Comparison of ENCODE assay signal across 36 cellular contexts in genomic region chr2:5699963-5700362, GRCh38. TPM values are rescaled to one million over a fixed set of nuclear protein-coding genes. Genes with fewer than 3 reads are reported as not detected.
"Had no signal": no experiment of that assay in that cellular context is flagged by ENCODE, and none has a peak within 500 bp of the region (broad histone marks: within the 10 kb centered on the region; RNA-seq: fewer than 3 reads in every experiment).

No MANE protein-coding gene starts in this region.

- DNase-seq: activated CD4-positive, alpha-beta T cell treated with anti-CD3 and anti-CD28 coated beads for 4 hours; activated CD4-positive, alpha-beta T cell treated with anti-CD3 and anti-CD28 coated beads, Interleukin-2, amount 50 U/mL, for 4 hours; activated effector memory CD4-positive, alpha-beta T cell treated with Interleukin-2 at 50 U/mL for 16 hours; activated naive CD4-positive, alpha-beta T cell treated with anti-CD3 and anti-CD28 coated beads for 36 hours; activated naive CD8-positive, alpha-beta T cell treated with anti-CD3 and anti-CD28 coated beads for 36 hours; activated T-cell treated with anti-CD3 and anti-CD28 coated beads for 4 hours; activated T-cell treated with anti-CD3 and anti-CD28 coated beads, Interleukin-2, amount 50 U/mL, for 72 hours; adrenal gland; aorta; brain microvascular endothelial cell; dorsolateral prefrontal cortex; effector memory CD4-positive, alpha-beta T cell; erythroblast; head of caudate nucleus; kidney glomerular epithelial cell; left ventricle myocardium inferior; mucosa of descending colon; stimulated activated CD4-positive, alpha-beta T cell treated with anti-CD3 and anti-CD28 coated beads, Interleukin-1b, Interleukin-23, amount 100 ng/mL, for 48 hours; stimulated activated CD4-positive, alpha-beta T cell treated with anti-CD3 and anti-CD28 coated beads, Interleukin-4, amount 100 ng/mL, for 4 hours; stimulated activated CD8-positive, alpha-beta memory T cell treated with anti-CD3 and anti-CD28 coated beads, Interleukin-4, amount 100 ng/mL, for 48 hours; stimulated activated naive CD8-positive, alpha-beta T cell treated with anti-CD3 and anti-CD28 coated beads, Interleukin-15, amount 100 ng/mL, for 72 hours; substantia nigra; T-helper 9 cell; upper lobe of left lung had no signal

- H3K4me3 Mint-ChIP-seq: activated naive CD4-positive, alpha-beta T cell treated with anti-CD3 and anti-CD28 coated beads for 36 hours; activated naive CD8-positive, alpha-beta T cell treated with anti-CD3 and anti-CD28 coated beads for 36 hours; activated T-cell treated with anti-CD3 and anti-CD28 coated beads, Interleukin-2, amount 50 U/mL, for 72 hours; natural killer cell treated with Interleukin-12 subunit alpha and Interleukin-12 subunit beta and Interleukin-15 and Interleukin-18, amount 100 ng/mL, for 72 hours; stimulated activated memory B cell treated with anti-CD40 and anti-IgM and Interleukin-4, amounts not matched to agents 10 μg/mL and 1 μg/mL and 100 μg/mL, for 72 hours; stimulated activated naive CD8-positive, alpha-beta T cell treated with anti-CD3 and anti-CD28 coated beads, Interleukin-15, amount 100 ng/mL, for 72 hours; T-helper 1 cell treated with Interleukin-12 subunit alpha and Interleukin-12 subunit beta and Interleukin-4 antibody, amounts not matched to agents 30 μg/mL and 1 μg/mL, for 36 hours had no signal

- H3K9me3 ChIP-seq: adrenal gland, gastroesophageal sphincter, left ventricle myocardium inferior, mucosa of descending colon, right atrium auricular region, upper lobe of left lung, vagina had no signal

- H3K27ac ChIP-seq: adrenal gland, brain microvascular endothelial cell, coronary artery, dorsolateral prefrontal cortex, gastroesophageal sphincter, left ventricle myocardium inferior, right atrium auricular region, upper lobe of left lung, vagina, VCaP had no signal

- H3K27me3 ChIP-seq: brain microvascular endothelial cell, vagina had no signal

- H3K9me3 Mint-ChIP-seq: activated naive CD4-positive, alpha-beta T cell treated with anti-CD3 and anti-CD28 coated beads for 36 hours; activated naive CD8-positive, alpha-beta T cell treated with anti-CD3 and anti-CD28 coated beads for 36 hours; natural killer cell treated with Interleukin-12 subunit alpha and Interleukin-12 subunit beta and Interleukin-15 and Interleukin-18, amount 100 ng/mL, for 72 hours; stimulated activated naive CD8-positive, alpha-beta T cell treated with anti-CD3 and anti-CD28 coated beads, Interleukin-15, amount 100 ng/mL, for 72 hours; T-helper 1 cell treated with Interleukin-12 subunit alpha and Interleukin-12 subunit beta and Interleukin-4 antibody, amounts not matched to agents 30 μg/mL and 1 μg/mL, for 36 hours had no signal

- H3K27ac Mint-ChIP-seq: activated naive CD4-positive, alpha-beta T cell treated with anti-CD3 and anti-CD28 coated beads for 36 hours; activated naive CD8-positive, alpha-beta T cell treated with anti-CD3 and anti-CD28 coated beads for 36 hours; activated T-cell treated with anti-CD3 and anti-CD28 coated beads, Interleukin-2, amount 50 U/mL, for 72 hours; natural killer cell treated with Interleukin-12 subunit alpha and Interleukin-12 subunit beta and Interleukin-15 and Interleukin-18, amount 100 ng/mL, for 72 hours; stimulated activated memory B cell treated with anti-CD40 and anti-IgM and Interleukin-4, amounts not matched to agents 10 μg/mL and 1 μg/mL and 100 μg/mL, for 72 hours; stimulated activated naive CD8-positive, alpha-beta T cell treated with anti-CD3 and anti-CD28 coated beads, Interleukin-15, amount 100 ng/mL, for 72 hours; T-helper 1 cell treated with Interleukin-12 subunit alpha and Interleukin-12 subunit beta and Interleukin-4 antibody, amounts not matched to agents 30 μg/mL and 1 μg/mL, for 36 hours had no signal

- H3K36me3 ChIP-seq: adrenal gland, brain microvascular endothelial cell, gastroesophageal sphincter, left ventricle myocardium inferior, right atrium auricular region, upper lobe of left lung, vagina had no signal

- H3K4me3 ChIP-seq: adrenal gland, coronary artery, dorsolateral prefrontal cortex, gastroesophageal sphincter, left ventricle myocardium inferior, lung, mucosa of descending colon, right atrium auricular region, upper lobe of left lung, vagina had no signal

RNA-seq across cellular contexts. Expression of gene SOX11, which starts 7.8 kb away (rescaled TPM):
- total RNA-seq: activated naive CD4-positive, alpha-beta T cell treated with anti-CD3 and anti-CD28 coated beads for 36 hours; activated naive CD8-positive, alpha-beta T cell treated with anti-CD3 and anti-CD28 coated beads for 36 hours; activated T-cell treated with anti-CD3 and anti-CD28 coated beads, Interleukin-2, amount 50 U/mL, for 72 hours; mesenteric fat pad; natural killer cell treated with Interleukin-12 subunit alpha and Interleukin-12 subunit beta and Interleukin-15 and Interleukin-18, amount 100 ng/mL, for 72 hours; omental fat pad; pulmonary artery endothelial cell; vagina had no signal
- polyA plus RNA-seq: adrenal gland, aorta had no signal
